ENCODE assay signal across 8 cellular contexts in the genomic region with DNA sequence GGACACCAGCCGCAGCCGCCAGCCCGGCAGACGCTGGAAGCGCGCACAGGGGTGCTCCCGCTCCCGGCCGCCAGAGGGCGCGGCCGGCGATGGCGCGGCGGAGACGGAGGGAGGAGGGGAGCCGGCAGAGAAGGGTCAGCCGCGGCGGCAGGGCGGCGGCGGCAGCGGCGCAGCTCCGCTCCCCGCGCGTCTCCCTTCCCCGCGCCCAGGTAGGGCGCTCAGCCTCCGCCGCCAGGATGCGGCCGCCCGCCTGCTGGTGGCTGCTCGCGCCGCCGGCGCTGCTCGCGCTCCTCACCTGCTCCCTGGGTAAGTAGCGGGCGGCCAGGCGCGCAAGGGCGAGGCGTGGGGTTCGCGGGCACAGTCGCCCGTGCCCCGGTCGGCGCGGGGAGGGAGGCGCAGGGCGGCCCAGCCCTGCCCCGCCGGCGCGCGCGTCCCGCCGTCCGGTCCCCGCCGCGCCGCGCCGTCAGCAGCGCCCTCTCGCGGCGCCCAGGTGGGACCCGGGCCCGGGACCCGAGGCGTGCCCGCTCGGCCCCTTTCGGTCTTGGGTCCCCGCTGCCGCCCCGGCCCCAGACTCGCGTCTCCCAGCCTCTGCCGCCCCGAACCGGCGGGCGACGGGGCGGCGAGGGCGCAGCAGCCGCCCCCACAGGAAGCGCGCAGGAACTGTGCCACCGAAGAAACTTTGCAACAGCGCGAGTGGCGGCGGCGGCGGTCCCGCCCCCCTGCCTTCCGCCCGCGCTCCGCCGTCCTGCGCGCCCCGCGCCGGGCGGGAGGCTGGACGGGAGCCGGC. TPM values are rescaled to one million over a fixed set of nuclear protein-coding genes. Genes with fewer than 3 reads are reported as not detected.
A peak's percentile ranks its signal among the peaks of the same experiment; 100 is the strongest.
DNase-seq lines count a peak whose midpoint lies in the region; ATAC-seq and TF ChIP-seq lines count a peak whose summit lies in the region.

A gene (plus strand): TSS at position 127 of the 787 bp plus-strand sequence. CDS start 110 bp downstream, at position 237.

- ATAC-seq in HG02970 (IDR thresholded peaks at IDR 0.05; ENCODE audit: low FRiP score, unreplicated experiment) (peak; percentile 91), WTC11 (peak; percentile 88)

- no peaks in the 10 kb centered on the region for H3K9me3 Mint-ChIP-seq in WTC11

- H3K27me3 Mint-ChIP-seq in WTC11 (ENCODE audit: low read depth): peaks cover 12% of the 10 kb centered on the region

- no peaks in the 10 kb centered on the region for H3K9me3 ChIP-seq in spleen

- DNase-seq in NCI-H1436 (lab: John Stamatoyannopoulos, UW): peak; percentile 27
- DNase-seq in NCI-H1436 treated with DMSO at 0.1 percent for 48 hours (lab: John Stamatoyannopoulos, UW): no peak
- peak; percentile 23 for DNase-seq in NCI-H2171 (lab: John Stamatoyannopoulos, UW)
- DNase-seq in WTC11 (ENCODE audit: low spot score): peak; percentile 83
- peak; percentile 77 to 85 for DNase-seq in cardiac fibroblast (ENCODE audit: low read depth in 2 of 2)
- DNase-seq in inferior parietal cortex (ENCODE audit: extremely low spot score): peak; percentile 82
- peak; percentile 98 for DNase-seq in spleen

- no peak for TF ChIP-seq POLR2A in spleen (IDR thresholded peaks at IDR 0.05)

- H3K27ac Mint-ChIP-seq in WTC11: 0 out of 2 replicates have a peak within 1 kb of the TSS, but pooled peaks have one; percentile 16

- CTCF ChIA-PET in WTC11 (lab: Charles Lee): interaction anchor here (0.6 to 2.2 kb wide), 8 partner anchors 9 to 224 kb away, joined by 3 to 15 read pairs (median 4); no protein-coding TSS in a partner anchor

- H3K4me1 Mint-ChIP-seq in WTC11: peaks cover 25% of the 10 kb centered on the region

- POLR2A ChIA-PET in WTC11 (lab: Charles Lee): interaction anchor here (0.6 kb wide), 1 partner anchor 37 kb away, joined by 7 read pairs; no protein-coding TSS in a partner anchor

- H3K4me3 ChIP-seq in cardiac fibroblast (replicated peaks in 1 of 2; ENCODE audit: low read depth in 2 of 2, low read length in 2 of 2) (peak within 1 kb of the TSS; percentile 56 to 66), spleen (peak within 1 kb of the TSS; percentile 63 to 93 (median 68))

- peak within 1 kb of the TSS; percentile 89 to 99 (median 97) for H3K27ac ChIP-seq in spleen

- peak; percentile 93 for TF ChIP-seq CTCF in WTC11 (IDR thresholded peaks at IDR 0.05)
- TF ChIP-seq CTCF in cardiac fibroblast (IDR thresholded peaks at IDR 0.05; ENCODE audit: low read depth, low read length): peak; percentile 39
- peak in 10 of 11 experiments; percentile 49 to 97 (median 94) for TF ChIP-seq CTCF in spleen (IDR thresholded peaks at IDR 0.05 in 8 of 11, conservative IDR thresholded peaks at IDR 0.05 in 3 of 11)

- peaks cover 9 to 35% (median 23%) of the 10 kb centered on the region in 6 donors for H3K4me1 ChIP-seq in spleen

- no peaks in the 10 kb centered on the region for H3K36me3 ChIP-seq in spleen

- WGBS in spleen, 5 donors: 0 to 1% (median 1%) methylated on average over 26 to 125 of the region's 125 CpGs

- H3K4me3 Mint-ChIP-seq in WTC11: peak within 1 kb of the TSS; percentile 72

- H3K27me3 ChIP-seq in spleen (replicated peaks in 1 of 7): no peaks in the 10 kb centered on the region

- intact Hi-C loops in spleen (cut with DNase I; ENCODE audit: low total_unique reads): no loop called here

- no peaks in the 10 kb centered on the region for H3K36me3 Mint-ChIP-seq in WTC11

TF ChIP-seq in WTC11, 78 proteins besides CTCF, POLR2A, EP300 and RAD21 (continues in another document):
- TF ChIP-seq, protein P1, sequence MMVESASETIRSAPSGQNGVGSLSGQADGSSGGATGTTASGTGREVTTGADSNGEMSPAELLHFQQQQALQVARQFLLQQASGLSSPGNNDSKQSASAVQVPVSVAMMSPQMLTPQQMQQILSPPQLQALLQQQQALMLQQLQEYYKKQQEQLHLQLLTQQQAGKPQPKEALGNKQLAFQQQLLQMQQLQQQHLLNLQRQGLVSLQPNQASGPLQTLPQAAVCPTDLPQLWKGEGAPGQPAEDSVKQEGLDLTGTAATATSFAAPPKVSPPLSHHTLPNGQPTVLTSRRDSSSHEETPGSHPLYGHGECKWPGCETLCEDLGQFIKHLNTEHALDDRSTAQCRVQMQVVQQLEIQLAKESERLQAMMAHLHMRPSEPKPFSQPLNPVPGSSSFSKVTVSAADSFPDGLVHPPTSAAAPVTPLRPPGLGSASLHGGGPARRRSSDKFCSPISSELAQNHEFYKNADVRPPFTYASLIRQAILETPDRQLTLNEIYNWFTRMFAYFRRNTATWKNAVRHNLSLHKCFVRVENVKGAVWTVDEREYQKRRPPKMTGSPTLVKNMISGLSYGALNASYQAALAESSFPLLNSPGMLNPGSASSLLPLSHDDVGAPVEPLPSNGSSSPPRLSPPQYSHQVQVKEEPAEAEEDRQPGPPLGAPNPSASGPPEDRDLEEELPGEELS (CRISPR knock-in tag; IDR thresholded peaks at IDR 0.05): 0 out of 2 replicates have a peak, but pooled peaks have one; percentile 52
- TF ChIP-seq ZNF671 (CRISPR knock-in tag; IDR thresholded peaks at IDR 0.05) (no peak), FOXP1 (CRISPR knock-in tag; IDR thresholded peaks at IDR 0.05; ENCODE audit: borderline replicate concordance) (peak; percentile 29; the same call in 1 of the 2 replicates), SP1 (CRISPR knock-in tag; conservative IDR thresholded peaks at IDR 0.05) (0 out of 2 replicates have a peak, but pooled peaks have one; percentile 56), OVOL2 (CRISPR knock-in tag; IDR thresholded peaks at IDR 0.05; ENCODE audit: borderline replicate concordance) (no peak), ETV6 (CRISPR knock-in tag; IDR thresholded peaks at IDR 0.05) (peak; percentile 84; the same call in 1 of the 2 replicates), TEAD1 (CRISPR knock-in tag; IDR thresholded peaks at IDR 0.05) (no peak), SMAD3 (CRISPR knock-in tag; IDR thresholded peaks at IDR 0.05; ENCODE audit: borderline replicate concordance) (0 out of 2 replicates have a peak, but pooled peaks have one; percentile 38), ZNF416 (CRISPR knock-in tag; IDR thresholded peaks at IDR 0.05) (0 out of 2 replicates have a peak, but pooled peaks have one; percentile 60)
- TF ChIP-seq, protein P2, sequence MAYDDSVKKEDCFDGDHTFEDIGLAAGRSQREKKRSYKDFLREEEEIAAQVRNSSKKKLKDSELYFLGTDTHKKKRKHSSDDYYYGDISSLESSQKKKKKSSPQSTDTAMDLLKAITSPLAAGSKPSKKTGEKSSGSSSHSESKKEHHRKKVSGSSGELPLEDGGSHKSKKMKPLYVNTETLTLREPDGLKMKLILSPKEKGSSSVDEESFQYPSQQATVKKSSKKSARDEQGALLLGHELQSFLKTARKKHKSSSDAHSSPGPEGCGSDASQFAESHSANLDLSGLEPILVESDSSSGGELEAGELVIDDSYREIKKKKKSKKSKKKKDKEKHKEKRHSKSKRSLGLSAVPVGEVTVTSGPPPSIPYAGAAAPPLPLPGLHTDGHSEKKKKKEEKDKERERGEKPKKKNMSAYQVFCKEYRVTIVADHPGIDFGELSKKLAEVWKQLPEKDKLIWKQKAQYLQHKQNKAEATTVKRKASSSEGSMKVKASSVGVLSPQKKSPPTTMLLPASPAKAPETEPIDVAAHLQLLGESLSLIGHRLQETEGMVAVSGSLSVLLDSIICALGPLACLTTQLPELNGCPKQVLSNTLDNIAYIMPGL (CRISPR knock-in tag; IDR thresholded peaks at IDR 0.05): peak; percentile 95
- TF ChIP-seq, protein P3, sequence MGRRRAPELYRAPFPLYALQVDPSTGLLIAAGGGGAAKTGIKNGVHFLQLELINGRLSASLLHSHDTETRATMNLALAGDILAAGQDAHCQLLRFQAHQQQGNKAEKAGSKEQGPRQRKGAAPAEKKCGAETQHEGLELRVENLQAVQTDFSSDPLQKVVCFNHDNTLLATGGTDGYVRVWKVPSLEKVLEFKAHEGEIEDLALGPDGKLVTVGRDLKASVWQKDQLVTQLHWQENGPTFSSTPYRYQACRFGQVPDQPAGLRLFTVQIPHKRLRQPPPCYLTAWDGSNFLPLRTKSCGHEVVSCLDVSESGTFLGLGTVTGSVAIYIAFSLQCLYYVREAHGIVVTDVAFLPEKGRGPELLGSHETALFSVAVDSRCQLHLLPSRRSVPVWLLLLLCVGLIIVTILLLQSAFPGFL (CRISPR knock-in tag; IDR thresholded peaks at IDR 0.05; ENCODE audit: borderline replicate concordance): no peak
- TF ChIP-seq, protein P4, sequence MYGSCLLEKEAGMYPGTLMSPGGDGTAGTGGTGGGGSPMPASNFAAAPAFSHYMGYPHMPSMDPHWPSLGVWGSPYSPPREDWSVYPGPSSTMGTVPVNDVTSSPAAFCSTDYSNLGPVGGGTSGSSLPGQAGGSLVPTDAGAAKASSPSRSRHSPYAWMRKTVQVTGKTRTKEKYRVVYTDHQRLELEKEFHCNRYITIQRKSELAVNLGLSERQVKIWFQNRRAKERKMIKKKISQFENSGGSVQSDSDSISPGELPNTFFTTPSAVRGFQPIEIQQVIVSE (CRISPR knock-in tag; IDR thresholded peaks at IDR 0.05; ENCODE audit: borderline replicate concordance): no peak
- TF ChIP-seq, protein P5, sequence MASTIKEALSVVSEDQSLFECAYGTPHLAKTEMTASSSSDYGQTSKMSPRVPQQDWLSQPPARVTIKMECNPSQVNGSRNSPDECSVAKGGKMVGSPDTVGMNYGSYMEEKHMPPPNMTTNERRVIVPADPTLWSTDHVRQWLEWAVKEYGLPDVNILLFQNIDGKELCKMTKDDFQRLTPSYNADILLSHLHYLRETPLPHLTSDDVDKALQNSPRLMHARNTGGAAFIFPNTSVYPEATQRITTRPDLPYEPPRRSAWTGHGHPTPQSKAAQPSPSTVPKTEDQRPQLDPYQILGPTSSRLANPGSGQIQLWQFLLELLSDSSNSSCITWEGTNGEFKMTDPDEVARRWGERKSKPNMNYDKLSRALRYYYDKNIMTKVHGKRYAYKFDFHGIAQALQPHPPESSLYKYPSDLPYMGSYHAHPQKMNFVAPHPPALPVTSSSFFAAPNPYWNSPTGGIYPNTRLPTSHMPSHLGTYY (CRISPR knock-in tag; IDR thresholded peaks at IDR 0.05): no peak

RNA-seq across cellular contexts. Expression of the gene that starts here (rescaled TPM):
- total RNA-seq in WTC11 (2021) (2.4 to 3.1 TPM (median 2.7 TPM) in 3 replicates), spleen (1 to 10 TPM; 4.2 to 9.2 (median 6.0) TPM)
- polyA plus RNA-seq in spleen: 1 to 10 TPM; 2.0 to 2.4 (median 2.2) TPM

Comparison
In these comparisons a context has a peak if more than half of its experiments do, and no peak if none do; other contexts are left out.
1. CTCF ChIP-seq: peak in every context shown above with its lines; median percentile 94 in spleen; 93 in WTC11; 39 in cardiac fibroblast.